Comparison of ENCODE assay signal across 9 cellular contexts in the genomic region with DNA sequence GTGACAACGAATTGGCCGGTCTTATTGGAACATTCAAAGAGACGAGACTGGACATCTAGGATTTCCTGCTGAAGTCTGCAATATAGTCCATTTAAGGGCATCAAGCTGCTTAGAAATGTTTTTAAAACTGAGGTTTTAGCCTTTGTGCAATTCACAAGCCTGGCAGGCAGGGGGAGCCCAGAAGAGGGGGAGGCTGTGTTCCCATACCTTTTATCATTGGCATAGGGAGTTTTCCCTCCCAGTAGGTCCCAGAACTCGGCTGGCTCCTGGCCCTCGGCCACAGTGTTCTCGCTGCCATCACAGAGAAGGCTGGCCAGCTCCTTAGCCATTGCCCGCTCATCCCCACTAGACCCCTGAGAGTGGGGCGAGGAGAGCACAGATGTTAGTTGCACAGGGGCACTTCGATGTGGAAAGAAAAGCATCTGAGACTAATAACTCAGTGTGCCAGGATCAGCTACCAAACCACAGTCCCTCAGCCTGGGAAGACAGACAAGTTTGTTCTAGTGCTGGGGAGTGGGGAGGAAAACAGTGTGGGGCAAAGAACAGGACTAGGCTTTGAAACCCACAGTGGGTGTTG. TPM values are rescaled to one million over a fixed set of nuclear protein-coding genes. Genes with fewer than 3 reads are reported as not detected.
DNase-seq lines count a peak whose midpoint lies in the region; ATAC-seq, FAIRE-seq and TF ChIP-seq lines count a peak whose summit lies in the region.
"Had no signal": no experiment of that assay in that cellular context is flagged by ENCODE, and none has a peak within 500 bp of the region (broad histone marks: within the 10 kb centered on the region; RNA-seq: fewer than 3 reads in every experiment).

No MANE protein-coding gene starts in this region.

- TF ChIP-seq CTCF in HEK293 (tag by site-specific recombination; IDR thresholded peaks at IDR 0.05) (peak; percentile 60), Panc1 (IDR thresholded peaks at IDR 0.05) (peak; percentile 88), GM12878 (IDR thresholded peaks at IDR 0.05 in 2 of 3, conservative IDR thresholded peaks at IDR 0.05 in 1 of 3; ENCODE audit: control insufficient read depth in 2 of 3, extremely low read depth in 1 of 3, insufficient read depth in 1 of 3, low read depth in 3 of 3, low read length in 3 of 3) (peak; percentile 65 to 82 (median 74))

- H3K27ac ChIP-seq in HEK293 (ENCODE audit: extremely low read depth, low read depth, low read length) = no peak overlapping the region
- H3K27ac ChIP-seq in Panc1 (ENCODE audit: low read length) = no peak overlapping the region
- no peak overlapping the region for H3K27ac ChIP-seq in GM12878 (ENCODE audit: control insufficient read depth, insufficient read depth)

- no peak for TF ChIP-seq POLR2A in GM12878 (IDR thresholded peaks at IDR 0.05; ENCODE audit: low read depth, low read length)

- SMC1A ChIA-PET in GM12878 (lab: Charles Lee; ENCODE audit: uncharacterized antibody, unreplicated experiment) = interaction anchor here (1.0 to 3.1 kb wide), 9 partner anchors 8 to 100 kb away, joined by 3 to 22 read pairs (median 6); no protein-coding TSS in a partner anchor

- H4K20me1 ChIP-seq in GM12878 (ENCODE audit: control insufficient read depth, insufficient read depth) = no peaks in the 10 kb centered on the region

- TF ChIP-seq EP300 in GM12878 (IDR thresholded peaks at IDR 0.05; ENCODE audit: borderline replicate concordance in 1 of 2, control insufficient read depth in 1 of 2, low read depth in 2 of 2, low read length in 2 of 2) = no peak

- CTCF ChIA-PET in HEK293 (lab: Yijun Ruan, JAX) = interaction anchor here (0.6 to 3.1 kb wide), 25 partner anchors 9 to 1612 kb away, joined by 3 to 27 read pairs (median 4); a partner anchor contains a TSS
- CTCF ChIA-PET in Panc1 (lab: Charles Lee) = interaction anchor here (0.8 to 1.2 kb wide), 4 partner anchors 9 to 138 kb away, joined by 3 to 4 read pairs (median 3); no protein-coding TSS in a partner anchor
- CTCF ChIA-PET in GM12878 (lab: Yijun Ruan, JAX) = interaction anchor here (0.6 to 9.5 kb wide), 27 partner anchors 9 to 368 kb away, joined by 3 to 87 read pairs (median 4); a partner anchor contains a TSS

- peak; percentile 61 for TF ChIP-seq RAD21 in GM12878 (IDR thresholded peaks at IDR 0.05; ENCODE audit: insufficient read depth, low read depth, low read length)

- H3K4me2 ChIP-seq in GM12878 (ENCODE audit: control insufficient read depth, insufficient read depth) = no peak overlapping the region

- no peaks in the 10 kb centered on the region for H3K9me3 ChIP-seq in HEK293 (ENCODE audit: control insufficient read depth, insufficient read depth, low read depth, low read length)
- no peaks in the 10 kb centered on the region for H3K9me3 ChIP-seq in Panc1 (ENCODE audit: control insufficient read depth, insufficient read depth, low read depth, low read length)
- no peaks in the 10 kb centered on the region for H3K9me3 ChIP-seq in GM12878 (replicated peaks; ENCODE audit: control insufficient read depth, insufficient read depth, low read length)

- ATAC-seq in Panc1 (peak; percentile 88), GM12878 (peak; percentile 74), HG02571 (IDR thresholded peaks at IDR 0.05; ENCODE audit: unreplicated experiment) (no peak)

- H3K9ac ChIP-seq in GM12878 (ENCODE audit: control insufficient read depth, insufficient read depth, low read length) = no peak overlapping the region

- no peak overlapping the region for H2AFZ ChIP-seq in GM12878 (ENCODE audit: control insufficient read depth, low read depth, low read length)

- peaks cover 8 to 61% of the 10 kb centered on the region in 2 experiments; a peak in 2 of 3 replicates for H3K36me3 ChIP-seq in HEK293 (ENCODE audit: control insufficient read depth in 2 of 2, insufficient read depth in 1 of 2, low read length in 2 of 2)
- H3K36me3 ChIP-seq in Panc1 (ENCODE audit: control insufficient read depth, insufficient read depth, low read length) = no peaks in the 10 kb centered on the region
- H3K36me3 ChIP-seq in GM12878 (ENCODE audit: control insufficient read depth in 2 of 2, insufficient read depth in 2 of 2, low read length in 1 of 2) = peaks cover 0 to 5% of the 10 kb centered on the region in 2 experiments; a peak in 3 of 4 replicates

- peak; percentile 34 for DNase-seq in COLO668 (lab: John Stamatoyannopoulos, UW; ENCODE audit: unreplicated experiment)
- no peak for DNase-seq in Panc1 (ENCODE audit: low read depth, low spot score)
- DNase-seq in GM12878 (ENCODE audit: low read depth, low spot score) = no peak
- DNase-seq in iPS-NIHi7 (ENCODE audit: extremely low spot score) = peak; percentile 88
- DNase-seq in stimulated activated CD4-positive, alpha-beta T cell treated with anti-CD3 and anti-CD28 coated beads, Interleukin-4, amount 100 ng/mL, for 48 hours (ENCODE audit: low read depth in 2 of 2) = peak; percentile 6 to 14
- DNase-seq in mesenteric fat pad (ENCODE audit: low spot score) = no peak

- in situ Hi-C loops in Panc1 (cut with HindIII; ENCODE audit: low pct_unique_long_range_greater_than_20kb, low sequenced_read_pairs) = no loop called here
- in situ Hi-C loops in GM12878 (cut with MboI) = no loop called here

- H3K4me3 ChIP-seq in HEK293 (ENCODE audit: low read depth, low read length) (no peak overlapping the region), Panc1 (ENCODE audit: low read depth in 2 of 2, low read length in 2 of 2) (no peak overlapping the region), GM12878 (no peak overlapping the region)

- FAIRE-seq in GM12878 (lab: Jason Lieb, UNC) = peak; percentile 47

- 68% methylated on average over 9 of the region's 9 CpGs for WGBS in GM12878 (ENCODE audit: insufficient coverage, insufficient replicate concordance, low lambda C conversion rate, missing lambda C conversion rate)

- intact Hi-C loops in Panc1 (cut with micrococcal nuclease; ENCODE audit: unreplicated experiment) = no loop called here
- intact Hi-C loops in GM12878 (cut with micrococcal nuclease; ENCODE audit: unreplicated experiment) = loop anchor here (1.0 kb wide), 1 partner anchor 102 kb away; no protein-coding TSS in a partner anchor

- BruUV-seq in Panc1 (replicated peaks; lab: Mats Ljungman, UMichigan) = no TSS peak
- BruUV-seq in GM12878 (replicated peaks; lab: Mats Ljungman, UMichigan) = no TSS peak

- H3K27me3 ChIP-seq in Panc1 (ENCODE audit: control insufficient read depth, insufficient read depth, low read length) (no peaks in the 10 kb centered on the region), GM12878 (replicated peaks in 1 of 2; ENCODE audit: control insufficient read depth in 2 of 2, insufficient read depth in 2 of 2, low read length in 1 of 2) (no peaks in the 10 kb centered on the region)

- H3K79me2 ChIP-seq in GM12878 (ENCODE audit: control insufficient read depth, insufficient read depth, low read length) = no peaks in the 10 kb centered on the region

- RAD21 ChIA-PET in GM12878 (lab: Charles Lee; ENCODE audit: unreplicated experiment) = interaction anchor here (1.2 to 2.5 kb wide), 5 partner anchors 93 to 111 kb away, joined by 3 to 14 read pairs (median 8); no protein-coding TSS in a partner anchor

- H3K4me1 ChIP-seq in HEK293 (ENCODE audit: control insufficient read depth, insufficient read depth, low read length) = no peaks in the 10 kb centered on the region
- H3K4me1 ChIP-seq in Panc1 (ENCODE audit: control insufficient read depth, insufficient read depth, low read length) = no peaks in the 10 kb centered on the region
- H3K4me1 ChIP-seq in GM12878 (ENCODE audit: control insufficient read depth, insufficient read depth, low read length) = no peaks in the 10 kb centered on the region

- POLR2A ChIA-PET in HEK293 (lab: Yijun Ruan, JAX) (interaction anchor here (1.2 kb wide), 1 partner anchor 20 kb away, joined by 4 read pairs; no protein-coding TSS in a partner anchor), Panc1 (lab: Charles Lee) (interaction anchor here (0.5 kb wide), 1 partner anchor 29 kb away, joined by 5 read pairs; no protein-coding TSS in a partner anchor), GM12878 (lab: Charles Lee) (no interaction called here)

RNA-seq across cellular contexts. Expression of a gene that starts 15.1 kb away (rescaled TPM):
- total RNA-seq in Panc1 (2021; ENCODE audit: unreplicated experiment) = 3.1 TPM
- 2.6 TPM for polyA plus RNA-seq in Panc1 (2012; ENCODE audit: insufficient read length)
- total RNA-seq in GM12878 (2013; cell fraction: nucleolus; rRNA removed) = 1.3 and 1.6 TPM in 2 replicates
- total RNA-seq in GM12878 (2014; rRNA removed) = 0.71 and 0.79 TPM in 2 replicates
- 0.85 and 0.97 TPM in 2 replicates for total RNA-seq in GM12878 (2014; rRNA removed; fragmentation: Illumina TruSeq; extraction: Trizol)
- 0.48 and 1.1 TPM in 2 replicates for total RNA-seq in GM12878 (2021)
- 0.30 TPM for polyA plus RNA-seq in GM12878 (2011; ENCODE audit: low read depth)
- polyA plus RNA-seq in GM12878 (2011; rRNA removed) = 0.42 and 0.49 TPM in 2 replicates
- 0.13 and 0.18 TPM in 2 replicates for polyA plus RNA-seq in GM12878 (2011; cell fraction: cytosol; rRNA removed)
- polyA plus RNA-seq in GM12878 (2011; cell fraction: nucleus; rRNA removed) = 1.7 and 1.9 TPM in 2 replicates
- 0.73 and 0.87 TPM in 2 replicates for polyA plus RNA-seq in GM12878 (2012)
- 0.93 and 1.5 TPM in 2 replicates for polyA plus RNA-seq in GM12878 (2014; fragmentation: Illumina TruSeq; extraction: Trizol)
- polyA plus RNA-seq in GM12878 (2014; fragmentation: Nextera tagmentation; extraction: Ambion mirVana) = under 1 TPM; 0.53 to 0.68 TPM
- polyA plus RNA-seq in GM12878 (2014; rRNA removed) = 0.76 and 1.5 TPM in 2 replicates
- under 1 TPM; 0.83 to 0.84 TPM for polyA plus RNA-seq in GM12878 (2016; fragmentation: Nextera tagmentation; extraction: Ambion mirVana)
- polyA minus RNA-seq in GM12878 (2011; rRNA and poly(A)+ RNA removed) = 0.66 and 0.77 TPM in 2 replicates
- not detected in 2 replicates for polyA minus RNA-seq in GM12878 (2011; cell fraction: cytosol; rRNA and poly(A)+ RNA removed)
- polyA minus RNA-seq in GM12878 (2011; cell fraction: nucleus; rRNA and poly(A)+ RNA removed) = 0.48 TPM in 1 of 2 replicates, not detected in the other
- 5.7 TPM for total RNA-seq in mesenteric fat pad

RNA-seq across cellular contexts. Expression of a gene that starts 20.8 kb away (rescaled TPM):
- total RNA-seq in Panc1 (2021; ENCODE audit: unreplicated experiment) = 40.3 TPM
- polyA plus RNA-seq in Panc1 (2012; ENCODE audit: insufficient read length) = 28.1 TPM
- 13.6 and 15.4 TPM in 2 replicates for total RNA-seq in GM12878 (2013; cell fraction: nucleolus; rRNA removed)
- total RNA-seq in GM12878 (2014; rRNA removed) = 35.2 and 36.7 TPM in 2 replicates
- total RNA-seq in GM12878 (2014; rRNA removed; fragmentation: Illumina TruSeq; extraction: Trizol) = 35.1 and 38.9 TPM in 2 replicates
- total RNA-seq in GM12878 (2021) = 47.0 and 51.6 TPM in 2 replicates
- 14.3 TPM for polyA plus RNA-seq in GM12878 (2011; ENCODE audit: low read depth)
- polyA plus RNA-seq in GM12878 (2011; rRNA removed) = 36.8 and 40.8 TPM in 2 replicates
- 27.3 and 32.5 TPM in 2 replicates for polyA plus RNA-seq in GM12878 (2011; cell fraction: cytosol; rRNA removed)
- polyA plus RNA-seq in GM12878 (2011; cell fraction: nucleus; rRNA removed) = 15.2 and 19.4 TPM in 2 replicates
- 28.8 and 29.7 TPM in 2 replicates for polyA plus RNA-seq in GM12878 (2012)
- 44.2 and 45.7 TPM in 2 replicates for polyA plus RNA-seq in GM12878 (2014; fragmentation: Illumina TruSeq; extraction: Trizol)
- 100 to 1,000 TPM; 113 to 132 TPM for polyA plus RNA-seq in GM12878 (2014; fragmentation: Nextera tagmentation; extraction: Ambion mirVana)
- polyA plus RNA-seq in GM12878 (2014; rRNA removed) = 43.0 and 46.7 TPM in 2 replicates
- 10 to 100 TPM; 96.6 to 96.8 TPM for polyA plus RNA-seq in GM12878 (2016; fragmentation: Nextera tagmentation; extraction: Ambion mirVana)
- 7.5 and 12.4 TPM in 2 replicates for polyA minus RNA-seq in GM12878 (2011; rRNA and poly(A)+ RNA removed)
- polyA minus RNA-seq in GM12878 (2011; cell fraction: cytosol; rRNA and poly(A)+ RNA removed) = 6.7 and 9.7 TPM in 2 replicates
- 4.4 and 8.9 TPM in 2 replicates for polyA minus RNA-seq in GM12878 (2011; cell fraction: nucleus; rRNA and poly(A)+ RNA removed)
- 32.7 TPM for total RNA-seq in mesenteric fat pad

RNA-seq across cellular contexts. Expression of a gene that starts 31.0 kb away (rescaled TPM):
- total RNA-seq in Panc1 (2021; ENCODE audit: unreplicated experiment) (7.4 TPM), GM12878 (2014; rRNA removed) (1.9 and 2.3 TPM in 2 replicates), GM12878 (2014; rRNA removed; fragmentation: Illumina TruSeq; extraction: Trizol) (2.8 and 2.9 TPM in 2 replicates), GM12878 (2021) (4.2 and 4.8 TPM in 2 replicates), mesenteric fat pad (7.2 TPM)
- polyA plus RNA-seq in Panc1 (2012; ENCODE audit: insufficient read length) = 6.2 TPM
- total RNA-seq in GM12878 (2013; cell fraction: nucleolus; rRNA removed) = 8.7 and 11.1 TPM in 2 replicates
- polyA plus RNA-seq in GM12878 (2011; ENCODE audit: low read depth) = 2.1 TPM
- polyA plus RNA-seq in GM12878 (2011; rRNA removed) (8.2 and 8.8 TPM in 2 replicates), GM12878 (2014; fragmentation: Illumina TruSeq; extraction: Trizol) (3.6 and 4.9 TPM in 2 replicates), GM12878 (2014; fragmentation: Nextera tagmentation; extraction: Ambion mirVana) (1 to 10 TPM; 1.2 to 3.1 TPM), GM12878 (2014; rRNA removed) (3.6 and 4.2 TPM in 2 replicates), GM12878 (2016; fragmentation: Nextera tagmentation; extraction: Ambion mirVana) (1 to 10 TPM; 3.5 to 3.8 TPM)
- polyA plus RNA-seq in GM12878 (2011; cell fraction: cytosol; rRNA removed) = 5.3 and 6.9 TPM in 2 replicates
- 4.8 and 5.7 TPM in 2 replicates for polyA plus RNA-seq in GM12878 (2011; cell fraction: nucleus; rRNA removed)
- 4.9 TPM in 2 replicates for polyA plus RNA-seq in GM12878 (2012)
- polyA minus RNA-seq in GM12878 (2011; rRNA and poly(A)+ RNA removed) = 5.3 and 5.4 TPM in 2 replicates
- 3.0 and 3.5 TPM in 2 replicates for polyA minus RNA-seq in GM12878 (2011; cell fraction: cytosol; rRNA and poly(A)+ RNA removed)
- 1.7 and 2.4 TPM in 2 replicates for polyA minus RNA-seq in GM12878 (2011; cell fraction: nucleus; rRNA and poly(A)+ RNA removed)

RNA-seq across cellular contexts. Expression of a gene that starts 31.5 kb away (rescaled TPM):
- 46.5 TPM for total RNA-seq in Panc1 (2021; ENCODE audit: unreplicated experiment)
- polyA plus RNA-seq in Panc1 (2012; ENCODE audit: insufficient read length) = 40.9 TPM
- 15.2 and 15.3 TPM in 2 replicates for total RNA-seq in GM12878 (2013; cell fraction: nucleolus; rRNA removed)
- total RNA-seq in GM12878 (2014; rRNA removed) = 25.5 and 28.2 TPM in 2 replicates
- total RNA-seq in GM12878 (2014; rRNA removed; fragmentation: Illumina TruSeq; extraction: Trizol) = 8.5 and 11.3 TPM in 2 replicates
- total RNA-seq in GM12878 (2021) = 29.7 and 32.7 TPM in 2 replicates
- 12.2 TPM for polyA plus RNA-seq in GM12878 (2011; ENCODE audit: low read depth)
- 19.4 and 31.4 TPM in 2 replicates for polyA plus RNA-seq in GM12878 (2011; rRNA removed)
- 30.7 and 32.1 TPM in 2 replicates for polyA plus RNA-seq in GM12878 (2011; cell fraction: cytosol; rRNA removed)
- polyA plus RNA-seq in GM12878 (2011; cell fraction: nucleus; rRNA removed) = 36.5 and 42.1 TPM in 2 replicates
- 19.6 and 25.1 TPM in 2 replicates for polyA plus RNA-seq in GM12878 (2012)
- polyA plus RNA-seq in GM12878 (2014; fragmentation: Illumina TruSeq; extraction: Trizol) = 26.7 and 29.7 TPM in 2 replicates
- polyA plus RNA-seq in GM12878 (2014; fragmentation: Nextera tagmentation; extraction: Ambion mirVana) = 10 to 100 TPM; 38.5 to 41.9 TPM
- polyA plus RNA-seq in GM12878 (2014; rRNA removed) = 28.6 and 33.0 TPM in 2 replicates
- 10 to 100 TPM; 40.1 to 44.3 TPM for polyA plus RNA-seq in GM12878 (2016; fragmentation: Nextera tagmentation; extraction: Ambion mirVana)
- 18.3 and 41.9 TPM in 2 replicates for polyA minus RNA-seq in GM12878 (2011; rRNA and poly(A)+ RNA removed)
- polyA minus RNA-seq in GM12878 (2011; cell fraction: cytosol; rRNA and poly(A)+ RNA removed) = 12.8 and 18.4 TPM in 2 replicates
- 17.0 and 31.7 TPM in 2 replicates for polyA minus RNA-seq in GM12878 (2011; cell fraction: nucleus; rRNA and poly(A)+ RNA removed)
- total RNA-seq in mesenteric fat pad = 32.8 TPM

RNA-seq across cellular contexts. Expression of a gene that starts 36.5 kb away (rescaled TPM):
- total RNA-seq in Panc1 (2021; ENCODE audit: unreplicated experiment) (4.0 TPM), GM12878 (2014; rRNA removed) (0.79 and 0.87 TPM in 2 replicates), GM12878 (2014; rRNA removed; fragmentation: Illumina TruSeq; extraction: Trizol) (0.41 and 0.72 TPM in 2 replicates), GM12878 (2021) (1.0 and 2.7 TPM in 2 replicates), mesenteric fat pad (1.8 TPM)
- 4.3 TPM for polyA plus RNA-seq in Panc1 (2012; ENCODE audit: insufficient read length)
- total RNA-seq in GM12878 (2013; cell fraction: nucleolus; rRNA removed) = 3.3 and 4.2 TPM in 2 replicates
- 0.47 TPM for polyA plus RNA-seq in GM12878 (2011; ENCODE audit: low read depth)
- polyA plus RNA-seq in GM12878 (2011; rRNA removed) (1.8 and 2.0 TPM in 2 replicates), GM12878 (2014; fragmentation: Illumina TruSeq; extraction: Trizol) (0.57 and 1.2 TPM in 2 replicates), GM12878 (2014; fragmentation: Nextera tagmentation; extraction: Ambion mirVana) (under 1 TPM; 0.10 to 0.35 TPM), GM12878 (2014; rRNA removed) (1.8 and 1.9 TPM in 2 replicates), GM12878 (2016; fragmentation: Nextera tagmentation; extraction: Ambion mirVana) (1 to 10 TPM in 1 of 2 experiments, under 1 TPM in 1; 0.95 to 1.3 TPM)
- 1.4 and 2.9 TPM in 2 replicates for polyA plus RNA-seq in GM12878 (2011; cell fraction: cytosol; rRNA removed)
- polyA plus RNA-seq in GM12878 (2011; cell fraction: nucleus; rRNA removed) = 18.3 and 22.8 TPM in 2 replicates
- polyA plus RNA-seq in GM12878 (2012) = 1.2 TPM in 2 replicates
- 0.44 and 1.5 TPM in 2 replicates for polyA minus RNA-seq in GM12878 (2011; rRNA and poly(A)+ RNA removed)
- 1.9 and 2.1 TPM in 2 replicates for polyA minus RNA-seq in GM12878 (2011; cell fraction: cytosol; rRNA and poly(A)+ RNA removed)
- 5.1 and 7.7 TPM in 2 replicates for polyA minus RNA-seq in GM12878 (2011; cell fraction: nucleus; rRNA and poly(A)+ RNA removed)
- polyA plus RNA-seq: immature natural killer cell had no signal

Comparison
In these comparisons a context has a peak if more than half of its experiments do, and no peak if none do; other contexts are left out.
1. DNase-seq: peak in COLO668 (single experiment), iPS-NIHi7 (single experiment) and stimulated activated CD4-positive, alpha-beta T cell treated with anti-CD3 and anti-CD28 coated beads, Interleukin-4, amount 100 ng/mL, for 48 hours (2 of 2); none in Panc1 (single experiment), GM12878 (single experiment) and mesenteric fat pad (single experiment).
2. Peak in every context shown above with its lines, with median percentiles within 50 percentile points of each other: CTCF ChIP-seq.